8 cellular contexts compared by ENCODE assay signal in the genomic region with DNA sequence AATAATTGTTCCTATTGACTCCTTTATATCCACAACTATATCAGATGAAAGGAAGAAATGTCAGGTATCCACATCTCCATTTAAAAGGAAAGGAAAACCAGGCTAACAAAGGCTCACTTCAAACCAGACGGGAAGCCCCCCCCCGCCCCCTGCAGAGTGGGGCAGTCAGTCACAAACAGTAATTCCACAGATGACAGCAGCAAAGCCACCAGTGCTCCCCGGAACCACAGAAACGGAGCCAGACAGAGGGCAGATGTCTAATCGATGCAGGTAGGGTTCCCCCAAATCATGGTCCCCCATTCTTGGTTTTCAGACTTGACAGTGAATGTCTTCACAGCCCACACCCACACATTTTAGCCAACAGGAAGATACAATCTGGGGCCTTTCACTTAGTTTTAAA.
A peak's percentile ranks its signal among the peaks of the same experiment; 100 is the strongest.
DNase-seq lines count a peak whose midpoint lies in the region; ATAC-seq lines count a peak whose summit lies in the region.

No MANE protein-coding gene starts in this region.

- DNase-seq in activated CD4-positive, alpha-beta T cell treated with anti-CD3 and anti-CD28 coated beads for 24 hours (ENCODE audit: low read depth in 2 of 2): peak; percentile 36 to 40
- DNase-seq in activated CD4-positive, alpha-beta T cell treated with anti-CD3 and anti-CD28 coated beads for 1 hour: no peak
- peak; percentile 65 for DNase-seq in activated CD8-positive, alpha-beta memory T cell treated with anti-CD3 and anti-CD28 coated beads, Interleukin-2, amount 50 U/mL, for 4 hours
- DNase-seq in iPS-NIHi7 (ENCODE audit: extremely low spot score) (peak; percentile 68), mesenteric fat pad (ENCODE audit: low spot score) (no peak), NCI-H2029 treated with DMSO at 0.1 percent for 48 hours (lab: John Stamatoyannopoulos, UW) (no peak)
- peak; percentile 39 to 51 for DNase-seq in stimulated activated CD8-positive, alpha-beta memory T cell treated with anti-CD3 and anti-CD28 coated beads, Interleukin-7, amount 100 ng/mL, for 4 hours (ENCODE audit: low read depth in 2 of 2)

- ATAC-seq in HG03159 (IDR thresholded peaks at IDR 0.05; ENCODE audit: unreplicated experiment): peak; percentile 39

Comparison
In these comparisons a context has a peak if more than half of its experiments do, and no peak if none do; other contexts are left out.
1. DNase-seq: peak in activated CD4-positive, alpha-beta T cell treated with anti-CD3 and anti-CD28 coated beads for 24 hours (2 of 2), activated CD8-positive, alpha-beta memory T cell treated with anti-CD3 and anti-CD28 coated beads, Interleukin-2, amount 50 U/mL, for 4 hours (single experiment), iPS-NIHi7 (single experiment) and stimulated activated CD8-positive, alpha-beta memory T cell treated with anti-CD3 and anti-CD28 coated beads, Interleukin-7, amount 100 ng/mL, for 4 hours (2 of 2); none in activated CD4-positive, alpha-beta T cell treated with anti-CD3 and anti-CD28 coated beads for 1 hour (single experiment), mesenteric fat pad (single experiment) and NCI-H2029 treated with DMSO at 0.1 percent for 48 hours (single experiment).